1 cellular context compared by ENCODE assay signal in the genomic region with DNA sequence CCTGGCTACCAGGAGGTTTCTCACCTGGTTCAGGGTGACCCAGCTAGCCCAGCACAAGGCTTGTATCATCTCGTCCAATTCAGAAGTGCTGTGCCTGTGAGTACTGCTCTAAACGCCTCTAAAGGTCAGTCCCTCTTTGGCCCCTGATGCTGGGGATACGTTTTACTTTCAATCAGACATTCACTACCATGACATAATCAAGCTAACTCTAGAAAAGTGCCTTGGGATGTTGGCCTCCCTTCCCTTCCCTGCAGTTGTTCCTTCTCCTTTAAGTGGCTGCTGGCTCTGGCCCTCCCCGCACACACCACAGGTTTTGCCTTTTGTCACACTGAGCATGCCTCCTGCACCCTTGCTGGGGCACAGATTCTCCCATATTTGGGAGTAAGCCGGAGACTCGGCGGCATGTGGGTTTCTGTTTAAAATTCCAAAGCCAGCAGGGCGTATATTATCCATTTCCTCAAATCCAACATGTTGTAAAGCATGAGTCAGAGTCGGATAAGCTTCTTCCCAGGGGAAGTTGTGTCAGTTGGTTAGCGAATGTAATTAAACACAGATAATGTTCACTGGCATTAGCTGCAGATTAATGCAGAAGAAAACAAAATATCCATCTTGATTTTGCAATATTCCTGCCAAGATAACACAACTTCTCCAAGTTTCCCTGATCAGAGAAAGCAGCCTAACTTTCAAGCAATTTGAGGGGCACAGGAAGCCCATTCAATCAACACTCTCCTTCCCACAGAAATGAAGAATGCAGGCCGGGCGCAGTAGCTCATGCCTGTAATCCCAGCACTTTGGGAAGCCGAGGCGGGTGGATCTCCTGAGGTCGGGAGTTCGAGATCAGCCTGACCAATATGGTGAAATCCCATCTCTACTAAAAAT.
TF ChIP-seq lines count a peak whose summit lies in the region.

No MANE protein-coding gene starts in this region.

TF ChIP-seq in K562, 482 proteins besides CTCF, POLR2A, EP300 and RAD21 (continued from another document and continues in another):
- TF ChIP-seq, protein P1, sequence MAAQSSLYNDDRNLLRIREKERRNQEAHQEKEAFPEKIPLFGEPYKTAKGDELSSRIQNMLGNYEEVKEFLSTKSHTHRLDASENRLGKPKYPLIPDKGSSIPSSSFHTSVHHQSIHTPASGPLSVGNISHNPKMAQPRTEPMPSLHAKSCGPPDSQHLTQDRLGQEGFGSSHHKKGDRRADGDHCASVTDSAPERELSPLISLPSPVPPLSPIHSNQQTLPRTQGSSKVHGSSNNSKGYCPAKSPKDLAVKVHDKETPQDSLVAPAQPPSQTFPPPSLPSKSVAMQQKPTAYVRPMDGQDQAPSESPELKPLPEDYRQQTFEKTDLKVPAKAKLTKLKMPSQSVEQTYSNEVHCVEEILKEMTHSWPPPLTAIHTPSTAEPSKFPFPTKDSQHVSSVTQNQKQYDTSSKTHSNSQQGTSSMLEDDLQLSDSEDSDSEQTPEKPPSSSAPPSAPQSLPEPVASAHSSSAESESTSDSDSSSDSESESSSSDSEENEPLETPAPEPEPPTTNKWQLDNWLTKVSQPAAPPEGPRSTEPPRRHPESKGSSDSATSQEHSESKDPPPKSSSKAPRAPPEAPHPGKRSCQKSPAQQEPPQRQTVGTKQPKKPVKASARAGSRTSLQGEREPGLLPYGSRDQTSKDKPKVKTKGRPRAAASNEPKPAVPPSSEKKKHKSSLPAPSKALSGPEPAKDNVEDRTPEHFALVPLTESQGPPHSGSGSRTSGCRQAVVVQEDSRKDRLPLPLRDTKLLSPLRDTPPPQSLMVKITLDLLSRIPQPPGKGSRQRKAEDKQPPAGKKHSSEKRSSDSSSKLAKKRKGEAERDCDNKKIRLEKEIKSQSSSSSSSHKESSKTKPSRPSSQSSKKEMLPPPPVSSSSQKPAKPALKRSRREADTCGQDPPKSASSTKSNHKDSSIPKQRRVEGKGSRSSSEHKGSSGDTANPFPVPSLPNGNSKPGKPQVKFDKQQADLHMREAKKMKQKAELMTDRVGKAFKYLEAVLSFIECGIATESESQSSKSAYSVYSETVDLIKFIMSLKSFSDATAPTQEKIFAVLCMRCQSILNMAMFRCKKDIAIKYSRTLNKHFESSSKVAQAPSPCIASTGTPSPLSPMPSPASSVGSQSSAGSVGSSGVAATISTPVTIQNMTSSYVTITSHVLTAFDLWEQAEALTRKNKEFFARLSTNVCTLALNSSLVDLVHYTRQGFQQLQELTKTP (IDR thresholded peaks at IDR 0.05; ENCODE audit: low read depth in 1 of 2, partially characterized antibody in 2 of 2) = no peak
- TF ChIP-seq ZBTB11 (CRISPR knock-in tag; IDR thresholded peaks at IDR 0.05) = peak in 1 of 3 experiments; percentile 57; a peak in 2 of 6 replicates
- TF ChIP-seq SMARCE1 (IDR thresholded peaks at IDR 0.05) = 0 out of 2 replicates have a peak, but pooled peaks have one; percentile 58
- no peak for TF ChIP-seq TBP (optimal IDR thresholded peaks at IDR 0.05; ENCODE audit: low read depth, low read length)
- TF ChIP-seq IRF1 (CRISPR knock-in tag; IDR thresholded peaks at IDR 0.05; ENCODE audit: borderline replicate concordance) = no peak
- TF ChIP-seq JUN (IDR thresholded peaks at IDR 0.05; ENCODE audit: borderline replicate concordance, low read depth, low read length) = 0 out of 2 replicates have a peak, but pooled peaks have one; percentile 2
- no peak for TF ChIP-seq JUN (CRISPR knock-in tag; IDR thresholded peaks at IDR 0.05; ENCODE audit: borderline replicate concordance)
- TF ChIP-seq ATF3 (IDR thresholded peaks at IDR 0.05) = peak; percentile 54; the same call in 1 of the 2 replicates
- TF ChIP-seq ATF3 (CRISPR knock-in tag; conservative IDR thresholded peaks at IDR 0.05) = no peak
- peak; percentile 40; the same call in 1 of the 2 replicates for TF ChIP-seq SMARCA4 (IDR thresholded peaks at IDR 0.05)
- peak; percentile 40; the same call in 1 of the 2 replicates for TF ChIP-seq CTBP1 (IDR thresholded peaks at IDR 0.05; ENCODE audit: borderline replicate concordance)
- 0 out of 2 replicates have a peak, but pooled peaks have one; percentile 64 for TF ChIP-seq ZNF197 (CRISPR knock-in tag; IDR thresholded peaks at IDR 0.05; ENCODE audit: low read depth)
- TF ChIP-seq MTA3 (IDR thresholded peaks at IDR 0.05; ENCODE audit: borderline replicate concordance) = 0 out of 2 replicates have a peak, but pooled peaks have one; percentile 61
- peak; percentile 53; the same call in 1 of the 2 replicates for TF ChIP-seq ZNF766 (CRISPR knock-in tag; conservative IDR thresholded peaks at IDR 0.05)
- peak; percentile 52; the same call in 1 of the 2 replicates for TF ChIP-seq JUND (IDR thresholded peaks at IDR 0.05; ENCODE audit: borderline replicate concordance, low read depth, low read length)
- TF ChIP-seq JUND (tag; IDR thresholded peaks at IDR 0.05; ENCODE audit: borderline replicate concordance, low read depth, low read length) = peak; percentile 78; the same call in 2 of the 3 replicates
- TF ChIP-seq BRCA1 (IDR thresholded peaks at IDR 0.05) = no peak
- no peak for TF ChIP-seq BRCA1 (CRISPR knock-in tag; IDR thresholded peaks at IDR 0.05)
- peak; percentile 90 for TF ChIP-seq ZFP91 (CRISPR knock-in tag; IDR thresholded peaks at IDR 0.05)
- TF ChIP-seq MGA (IDR thresholded peaks at IDR 0.05) = peak; percentile 48
- no peak for TF ChIP-seq TCF3 (CRISPR knock-in tag; IDR thresholded peaks at IDR 0.05)
- TF ChIP-seq TEAD4 (IDR thresholded peaks at IDR 0.05; ENCODE audit: low read length) = 0 out of 2 replicates have a peak, but pooled peaks have one; percentile 24
- no peak for TF ChIP-seq TEAD4 (CRISPR knock-in tag; IDR thresholded peaks at IDR 0.05; ENCODE audit: borderline replicate concordance)
